Comparison of ENCODE assay signal across 8 cellular contexts in the genomic region with DNA sequence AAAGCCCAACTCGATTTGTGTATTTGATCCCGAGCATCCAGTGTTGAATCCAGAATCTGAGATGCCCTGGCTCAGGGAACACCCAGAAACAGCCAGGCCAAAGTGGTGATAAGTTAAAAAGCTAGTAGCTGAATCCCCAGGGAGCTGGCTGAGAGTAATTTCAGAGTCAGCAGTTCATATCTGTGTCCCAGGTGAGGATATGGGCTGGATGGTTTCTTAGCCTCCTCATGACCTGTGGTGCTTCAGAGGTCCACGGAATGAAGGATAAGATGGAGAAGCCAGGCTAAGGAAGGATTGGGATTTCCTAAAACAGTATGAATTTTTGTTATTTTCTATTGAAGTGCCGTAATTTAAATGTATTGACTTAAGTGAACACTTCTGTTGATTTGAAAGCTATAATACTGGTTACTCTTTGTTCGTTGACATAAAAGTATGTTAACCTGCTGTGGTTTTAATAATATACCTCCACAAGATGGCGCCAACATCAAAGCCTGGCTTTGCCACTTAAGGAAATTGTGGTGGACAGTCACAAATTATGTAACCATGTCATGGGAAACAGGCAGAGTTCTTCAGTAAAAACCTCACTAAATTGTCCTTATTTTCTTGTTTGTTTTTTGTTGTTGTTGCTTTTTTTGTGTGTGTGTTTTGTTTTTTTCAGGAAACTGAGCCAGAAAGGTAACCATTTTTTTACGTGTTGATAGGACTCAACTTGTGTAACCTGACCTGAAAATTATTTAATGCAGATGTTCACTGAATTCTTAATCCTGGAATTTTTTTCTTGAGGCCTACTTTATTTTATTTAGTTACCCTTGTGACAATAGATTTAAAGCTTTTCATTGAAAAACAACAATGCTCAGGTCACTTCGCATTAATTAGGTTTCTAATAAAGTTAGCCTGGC. TPM values are rescaled to one million over a fixed set of nuclear protein-coding genes. Genes with fewer than 3 reads are reported as not detected.
DNase-seq lines count a peak whose midpoint lies in the region; ATAC-seq and TF ChIP-seq lines count a peak whose summit lies in the region.

No MANE protein-coding gene starts in this region.

- H3K4me1 Mint-ChIP-seq in activated CD4-positive, alpha-beta memory T cell treated with anti-CD3 and anti-CD28 coated beads, Interleukin-2, amount 10 ng/mL, durations not matched to agents 7 days and 5 days: peaks cover 27% of the 10 kb centered on the region
- peaks cover 12 to 13% of the 10 kb centered on the region in 2 donors for H3K4me1 Mint-ChIP-seq in natural killer cell treated with Interleukin-12 subunit alpha and Interleukin-12 subunit beta and Interleukin-15 and Interleukin-18, amount 100 ng/mL, for 72 hours (ENCODE audit: low read depth in 2 of 2)

- DNase-seq in AG09309 (ENCODE audit: low read depth): peak; percentile 62
- DNase-seq in NCI-H510A (lab: John Stamatoyannopoulos, UW): peak; percentile 23
- DNase-seq in activated CD4-positive, alpha-beta memory T cell treated with anti-CD3 and anti-CD28 coated beads, Interleukin-2, amount 10 ng/mL, durations not matched to agents 7 days and 5 days: peak; percentile 68
- DNase-seq in esophagus muscularis mucosa (ENCODE audit: extremely low spot score): no peak
- peak; percentile 81 for DNase-seq in natural killer cell treated with Interleukin-12 subunit alpha and Interleukin-12 subunit beta and Interleukin-15 and Interleukin-18, amount 100 ng/mL, for 72 hours (ENCODE audit: low spot score)

- H3K27me3 ChIP-seq in esophagus muscularis mucosa: no peaks in the 10 kb centered on the region

- H3K4me1 ChIP-seq in esophagus muscularis mucosa: peaks cover 35 to 55% (median 45%) of the 10 kb centered on the region in 4 donors

- H3K4me3 ChIP-seq in AG09309 (ENCODE audit: control insufficient read depth, low read depth, low read length): no peak overlapping the region
- H3K4me3 ChIP-seq in esophagus muscularis mucosa: no peak overlapping the region

- no peak for TF ChIP-seq POLR2A in esophagus muscularis mucosa (IDR thresholded peaks at IDR 0.05; ENCODE audit: low read depth)

- peaks cover 47% of the 10 kb centered on the region for H3K36me3 Mint-ChIP-seq in activated CD4-positive, alpha-beta memory T cell treated with anti-CD3 and anti-CD28 coated beads, Interleukin-2, amount 10 ng/mL, durations not matched to agents 7 days and 5 days (ENCODE audit: low read depth)
- peaks cover 5% of the 10 kb centered on the region for H3K36me3 Mint-ChIP-seq in natural killer cell treated with Interleukin-12 subunit alpha and Interleukin-12 subunit beta and Interleukin-15 and Interleukin-18, amount 100 ng/mL, for 72 hours

- no peaks in the 10 kb centered on the region for H3K27me3 Mint-ChIP-seq in activated CD4-positive, alpha-beta memory T cell treated with anti-CD3 and anti-CD28 coated beads, Interleukin-2, amount 10 ng/mL, durations not matched to agents 7 days and 5 days
- no peaks in the 10 kb centered on the region for H3K27me3 Mint-ChIP-seq in natural killer cell treated with Interleukin-12 subunit alpha and Interleukin-12 subunit beta and Interleukin-15 and Interleukin-18, amount 100 ng/mL, for 72 hours

- CTCF ChIA-PET in activated CD4-positive, alpha-beta memory T cell treated with anti-CD3 and anti-CD28 coated beads, Interleukin-2, amount 10 ng/mL, durations not matched to agents 7 days and 5 days (lab: Charles Lee): interaction anchor here (0.6 to 7.1 kb wide), 37 partner anchors 10 to 655 kb away, joined by 3 to 99 read pairs (median 4); a partner anchor contains a TSS

- ATAC-seq in GM18508 (IDR thresholded peaks at IDR 0.05; ENCODE audit: insufficient read depth, unreplicated experiment): peak; percentile 33
- peak; percentile 56 for ATAC-seq in HG03342 (IDR thresholded peaks at IDR 0.05; ENCODE audit: unreplicated experiment)
- ATAC-seq in natural killer cell treated with Interleukin-12 subunit alpha and Interleukin-12 subunit beta and Interleukin-15 and Interleukin-18, amount 100 ng/mL, for 72 hours: peak in 1 of 2 donors; percentile 52
- no peak for ATAC-seq in HG03025 (IDR thresholded peaks at IDR 0.05; ENCODE audit: low FRiP score, unreplicated experiment)

- H3K9me3 ChIP-seq in esophagus muscularis mucosa: no peaks in the 10 kb centered on the region

- intact Hi-C loops in esophagus muscularis mucosa (cut with DNase I): loop anchor here (2.0 to 10.0 kb wide), 4 partner anchors 195 to 638 kb away; a partner anchor contains a TSS

- 62% methylated on average over 8 of the region's 8 CpGs for whole genome bisulfite sequencing in esophagus muscularis mucosa

- TF ChIP-seq CTCF in AG09309 (IDR thresholded peaks at IDR 0.05; ENCODE audit: control insufficient read depth, insufficient read depth, low read depth, low read length, missing control alignments): peak; percentile 71
- peak; percentile 74 to 76 (median 75) for TF ChIP-seq CTCF in esophagus muscularis mucosa (IDR thresholded peaks at IDR 0.05)

- no peaks in the 10 kb centered on the region for H3K9me3 Mint-ChIP-seq in activated CD4-positive, alpha-beta memory T cell treated with anti-CD3 and anti-CD28 coated beads, Interleukin-2, amount 10 ng/mL, durations not matched to agents 7 days and 5 days
- no peaks in the 10 kb centered on the region for H3K9me3 Mint-ChIP-seq in natural killer cell treated with Interleukin-12 subunit alpha and Interleukin-12 subunit beta and Interleukin-15 and Interleukin-18, amount 100 ng/mL, for 72 hours

- H3K27ac ChIP-seq in esophagus muscularis mucosa (replicated peaks in 1 of 4): peak overlapping the region in 2 of 4 donors; percentile 5 to 35

- no peak overlapping the region for H3K4me3 Mint-ChIP-seq in activated CD4-positive, alpha-beta memory T cell treated with anti-CD3 and anti-CD28 coated beads, Interleukin-2, amount 10 ng/mL, durations not matched to agents 7 days and 5 days
- H3K4me3 Mint-ChIP-seq in natural killer cell treated with Interleukin-12 subunit alpha and Interleukin-12 subunit beta and Interleukin-15 and Interleukin-18, amount 100 ng/mL, for 72 hours: no peak overlapping the region

- H3K27ac Mint-ChIP-seq in activated CD4-positive, alpha-beta memory T cell treated with anti-CD3 and anti-CD28 coated beads, Interleukin-2, amount 10 ng/mL, durations not matched to agents 7 days and 5 days: no peak overlapping the region
- no peak overlapping the region for H3K27ac Mint-ChIP-seq in natural killer cell treated with Interleukin-12 subunit alpha and Interleukin-12 subunit beta and Interleukin-15 and Interleukin-18, amount 100 ng/mL, for 72 hours

- peaks cover 7 to 55% (median 45%) of the 10 kb centered on the region in 4 donors for H3K36me3 ChIP-seq in esophagus muscularis mucosa

- POLR2A ChIA-PET in activated CD4-positive, alpha-beta memory T cell treated with anti-CD3 and anti-CD28 coated beads, Interleukin-2, amount 10 ng/mL, durations not matched to agents 7 days and 5 days (lab: Charles Lee): interaction anchor here (1.0 to 1.6 kb wide), 5 partner anchors 10 to 221 kb away, joined by 3 to 10 read pairs (median 3); a partner anchor contains a TSS

- no peak for TF ChIP-seq EP300 in esophagus muscularis mucosa (IDR thresholded peaks at IDR 0.05)

RNA-seq across cellular contexts. Expression of a gene that starts 11.4 kb away (rescaled TPM):
- total RNA-seq in activated CD4-positive, alpha-beta memory T cell treated with anti-CD3 and anti-CD28 coated beads, Interleukin-2, amount 10 ng/mL, durations not matched to agents 7 days and 5 days: 10 to 100 TPM; 43.4 to 44.9 TPM
- 10 to 100 TPM; 18.1 to 26.0 (median 22.1) TPM for total RNA-seq in esophagus muscularis mucosa
- total RNA-seq in natural killer cell treated with Interleukin-12 subunit alpha and Interleukin-12 subunit beta and Interleukin-15 and Interleukin-18, amount 100 ng/mL, for 72 hours: 10 to 100 TPM; 32.9 to 61.3 TPM
